9 cellular contexts compared by ENCODE assay signal in the genomic region with DNA sequence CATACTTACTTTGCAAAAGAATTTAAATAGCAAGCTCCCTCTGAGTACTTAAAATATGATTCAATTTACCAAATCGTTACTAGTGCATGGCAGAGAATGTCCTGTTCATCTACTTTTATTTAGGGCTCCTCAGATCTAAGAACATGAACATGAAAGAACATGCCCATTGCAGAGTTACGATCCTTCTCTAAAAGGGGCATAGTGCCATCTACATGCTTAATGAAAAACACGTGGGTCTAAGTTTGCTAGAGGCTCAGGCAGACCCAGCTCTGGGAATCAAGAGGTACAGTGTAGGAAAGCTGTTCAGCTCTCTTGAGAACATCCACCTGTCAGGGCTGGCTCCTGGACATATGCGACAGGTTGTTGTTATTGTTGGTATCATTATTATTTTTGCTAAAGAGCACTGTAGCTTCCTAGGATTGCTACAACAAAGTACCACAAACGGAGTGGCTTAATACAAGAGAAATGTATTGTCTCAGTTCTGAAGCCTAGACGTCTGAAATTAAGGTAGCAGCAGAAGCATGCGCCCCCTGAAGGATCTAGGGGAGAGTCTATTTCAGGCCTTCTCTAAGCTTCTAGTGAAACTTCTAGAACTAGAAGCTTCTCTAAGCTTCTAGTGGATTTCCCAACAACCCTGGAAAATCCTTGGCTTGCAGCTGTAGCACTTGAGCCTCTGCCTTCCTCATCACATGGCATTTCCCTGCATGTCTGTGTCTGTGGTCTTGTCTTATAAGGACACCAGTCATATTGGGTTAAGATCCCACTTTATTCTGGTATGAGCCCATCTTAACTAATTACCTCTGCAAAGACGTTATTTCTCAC.
A peak's percentile ranks its signal among the peaks of the same experiment; 100 is the strongest.
DNase-seq lines count a peak whose midpoint lies in the region; ATAC-seq, FAIRE-seq and TF ChIP-seq lines count a peak whose summit lies in the region.
"Had no signal": no experiment of that assay in that cellular context is flagged by ENCODE, and none has a peak within 500 bp of the region (broad histone marks: within the 10 kb centered on the region; RNA-seq: fewer than 3 reads in every experiment).

No MANE protein-coding gene starts in this region.

- no peak overlapping the region for H3K4me3 Mint-ChIP-seq in naive B cell
- H3K4me3 Mint-ChIP-seq: activated naive CD4-positive, alpha-beta T cell treated with anti-CD3 and anti-CD28 coated beads, Interleukin-2, amount 10 ng/mL, durations not matched to agents 7 days and 5 days had no signal

- H3K9me3 Mint-ChIP-seq in naive B cell, result no peaks in the 10 kb centered on the region
- H3K9me3 Mint-ChIP-seq: activated naive CD4-positive, alpha-beta T cell treated with anti-CD3 and anti-CD28 coated beads, Interleukin-2, amount 10 ng/mL, durations not matched to agents 7 days and 5 days had no signal

- no peaks in the 10 kb centered on the region for H4K20me1 ChIP-seq in GM12878 (ENCODE audit: control insufficient read depth, insufficient read depth)

- WGBS in GM12878 (ENCODE audit: insufficient coverage, insufficient replicate concordance, low lambda C conversion rate, missing lambda C conversion rate), result 37% methylated on average over 8 of the region's 8 CpGs
- WGBS in transverse colon (ENCODE audit: low coverage in 1 of 2), 2 donors, result 41 to 61% methylated on average over 4 to 8 of the region's 8 CpGs

- no peak overlapping the region for H3K4me2 ChIP-seq in GM12878 (ENCODE audit: control insufficient read depth, insufficient read depth)

- in situ Hi-C loops in GM12878 (cut with MboI), result no loop called here
- in situ Hi-C loops in transverse colon (cut with MboI; ENCODE audit: low pct_ligation_motif_present in 1 of 4, low pct_unique_long_range_greater_than_20kb in 1 of 4, low sequenced_read_pairs in 3 of 4), result no loop called here
- in situ Hi-C loops in G401 (cut with HindIII; ENCODE audit: low sequenced_read_pairs), result no loop called here

- H3K27me3 Mint-ChIP-seq in naive B cell, result peaks cover 0 to 8% (median 0%) of the 10 kb centered on the region in 3 donors

- TF ChIP-seq CTCF in GM12878 (IDR thresholded peaks at IDR 0.05 in 2 of 3, conservative IDR thresholded peaks at IDR 0.05 in 1 of 3; ENCODE audit: control insufficient read depth in 2 of 3, extremely low read depth in 1 of 3, insufficient read depth in 1 of 3, low read depth in 3 of 3, low read length in 3 of 3) (peak in 2 of 3 experiments; percentile 1 to 14; a peak in 1 of 6 replicates), transverse colon (IDR thresholded peaks at IDR 0.05) (no peak)

- BruUV-seq in GM12878 (replicated peaks; lab: Mats Ljungman, UMichigan), result no TSS peak

- peak; percentile 68 for ATAC-seq in GM18498 (IDR thresholded peaks at IDR 0.05; ENCODE audit: unreplicated experiment)
- ATAC-seq in GM12878, result peak; percentile 45
- peak; percentile 28 to 35 for ATAC-seq in naive B cell (ENCODE audit: low read depth in 2 of 2)

- RAD21 ChIA-PET in GM12878 (lab: Charles Lee; ENCODE audit: unreplicated experiment), result no interaction called here

- H3K4me3 ChIP-seq in GM12878, result no peak overlapping the region
- H3K4me3 ChIP-seq in transverse colon, result no peak overlapping the region

- SMC1A ChIA-PET in GM12878 (lab: Charles Lee; ENCODE audit: uncharacterized antibody, unreplicated experiment), result interaction anchor here (1.0 kb wide), 1 partner anchor 16 kb away, joined by 3 read pairs; no protein-coding TSS in a partner anchor

- H3K36me3 Mint-ChIP-seq in naive B cell, result no peaks in the 10 kb centered on the region
- H3K36me3 Mint-ChIP-seq: activated naive CD4-positive, alpha-beta T cell treated with anti-CD3 and anti-CD28 coated beads, Interleukin-2, amount 10 ng/mL, durations not matched to agents 7 days and 5 days had no signal

- no peaks in the 10 kb centered on the region for H3K27me3 ChIP-seq in GM12878 (replicated peaks in 1 of 2; ENCODE audit: control insufficient read depth in 2 of 2, insufficient read depth in 2 of 2, low read length in 1 of 2)
- no peaks in the 10 kb centered on the region for H3K27me3 ChIP-seq in transverse colon

- peak; percentile 55 for DNase-seq in NCI-H1092 (lab: John Stamatoyannopoulos, UW)
- no peak for DNase-seq in GM12878 (ENCODE audit: low read depth, low spot score)
- DNase-seq in naive B cell, result no peak
- DNase-seq in transverse colon, result no peak
- DNase-seq in HuH-7 (ENCODE audit: low spot score), result no peak
- no peak for DNase-seq in G401 (ENCODE audit: low spot score)
- DNase-seq in cerebellum (ENCODE audit: low spot score), result no peak
- DNase-seq: activated naive CD4-positive, alpha-beta T cell treated with anti-CD3 and anti-CD28 coated beads, Interleukin-2, amount 10 ng/mL, durations not matched to agents 7 days and 5 days had no signal

- POLR2A ChIA-PET in GM12878 (lab: Charles Lee), result no interaction called here

- intact Hi-C loops in GM12878 (cut with micrococcal nuclease; ENCODE audit: unreplicated experiment), result no loop called here
- intact Hi-C loops in transverse colon (cut with DNase I; ENCODE audit: low total_unique reads), result no loop called here

- no peak for TF ChIP-seq POLR2A in GM12878 (IDR thresholded peaks at IDR 0.05; ENCODE audit: low read depth, low read length)
- no peak for TF ChIP-seq POLR2A in transverse colon (IDR thresholded peaks at IDR 0.05)

- H2AFZ ChIP-seq in GM12878 (ENCODE audit: control insufficient read depth, low read depth, low read length), result no peak overlapping the region

- peak; percentile 52 for FAIRE-seq in GM12878 (lab: Jason Lieb, UNC)

- TF ChIP-seq RAD21 in GM12878 (IDR thresholded peaks at IDR 0.05; ENCODE audit: insufficient read depth, low read depth, low read length), result peak; percentile 57

- TF ChIP-seq EP300 in GM12878 (IDR thresholded peaks at IDR 0.05; ENCODE audit: borderline replicate concordance in 1 of 2, control insufficient read depth in 1 of 2, low read depth in 2 of 2, low read length in 2 of 2) (no peak), transverse colon (IDR thresholded peaks at IDR 0.05; ENCODE audit: low read depth) (no peak)

- H3K9me3 ChIP-seq in GM12878 (replicated peaks; ENCODE audit: control insufficient read depth, insufficient read depth, low read length) (no peaks in the 10 kb centered on the region), transverse colon (no peaks in the 10 kb centered on the region)

- no peaks in the 10 kb centered on the region for H3K79me2 ChIP-seq in GM12878 (ENCODE audit: control insufficient read depth, insufficient read depth, low read length)

- CTCF ChIA-PET in GM12878 (lab: Yijun Ruan, JAX), result interaction anchor here (1.8 kb wide), 1 partner anchor 16 kb away, joined by 6 read pairs; no protein-coding TSS in a partner anchor

- peaks cover 0 to 4% (median 0%) of the 10 kb centered on the region in 3 donors for H3K4me1 Mint-ChIP-seq in naive B cell

- H3K9ac ChIP-seq in GM12878 (ENCODE audit: control insufficient read depth, insufficient read depth, low read length), result no peak overlapping the region

- no peaks in the 10 kb centered on the region for H3K4me1 ChIP-seq in GM12878 (ENCODE audit: control insufficient read depth, insufficient read depth, low read length)
- H3K4me1 ChIP-seq in transverse colon, result peaks cover 0 to 23% (median 6%) of the 10 kb centered on the region in 4 donors

- H3K27ac Mint-ChIP-seq in naive B cell, result peak overlapping the region in 1 of 6 donors; percentile 9
- H3K27ac Mint-ChIP-seq: activated naive CD4-positive, alpha-beta T cell treated with anti-CD3 and anti-CD28 coated beads, Interleukin-2, amount 10 ng/mL, durations not matched to agents 7 days and 5 days had no signal

- no peaks in the 10 kb centered on the region for H3K36me3 ChIP-seq in GM12878 (ENCODE audit: control insufficient read depth in 2 of 2, insufficient read depth in 2 of 2, low read length in 1 of 2)
- H3K36me3 ChIP-seq in transverse colon, result no peaks in the 10 kb centered on the region

- H3K27ac ChIP-seq in GM12878 (ENCODE audit: control insufficient read depth, insufficient read depth) (no peak overlapping the region), transverse colon (no peak overlapping the region)

TF ChIP-seq in GM12878, 131 proteins besides CTCF, POLR2A, EP300 and RAD21 (continues in another document):
- TF ChIP-seq, protein P1, sequence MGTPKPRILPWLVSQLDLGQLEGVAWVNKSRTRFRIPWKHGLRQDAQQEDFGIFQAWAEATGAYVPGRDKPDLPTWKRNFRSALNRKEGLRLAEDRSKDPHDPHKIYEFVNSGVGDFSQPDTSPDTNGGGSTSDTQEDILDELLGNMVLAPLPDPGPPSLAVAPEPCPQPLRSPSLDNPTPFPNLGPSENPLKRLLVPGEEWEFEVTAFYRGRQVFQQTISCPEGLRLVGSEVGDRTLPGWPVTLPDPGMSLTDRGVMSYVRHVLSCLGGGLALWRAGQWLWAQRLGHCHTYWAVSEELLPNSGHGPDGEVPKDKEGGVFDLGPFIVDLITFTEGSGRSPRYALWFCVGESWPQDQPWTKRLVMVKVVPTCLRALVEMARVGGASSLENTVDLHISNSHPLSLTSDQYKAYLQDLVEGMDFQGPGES (IDR thresholded peaks at IDR 0.05), result no peak
- no peak for TF ChIP-seq ESRRA (IDR thresholded peaks at IDR 0.05; ENCODE audit: low read length)
- TF ChIP-seq, protein P2, sequence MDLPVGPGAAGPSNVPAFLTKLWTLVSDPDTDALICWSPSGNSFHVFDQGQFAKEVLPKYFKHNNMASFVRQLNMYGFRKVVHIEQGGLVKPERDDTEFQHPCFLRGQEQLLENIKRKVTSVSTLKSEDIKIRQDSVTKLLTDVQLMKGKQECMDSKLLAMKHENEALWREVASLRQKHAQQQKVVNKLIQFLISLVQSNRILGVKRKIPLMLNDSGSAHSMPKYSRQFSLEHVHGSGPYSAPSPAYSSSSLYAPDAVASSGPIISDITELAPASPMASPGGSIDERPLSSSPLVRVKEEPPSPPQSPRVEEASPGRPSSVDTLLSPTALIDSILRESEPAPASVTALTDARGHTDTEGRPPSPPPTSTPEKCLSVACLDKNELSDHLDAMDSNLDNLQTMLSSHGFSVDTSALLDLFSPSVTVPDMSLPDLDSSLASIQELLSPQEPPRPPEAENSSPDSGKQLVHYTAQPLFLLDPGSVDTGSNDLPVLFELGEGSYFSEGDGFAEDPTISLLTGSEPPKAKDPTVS (IDR thresholded peaks at IDR 0.05; ENCODE audit: low read depth, low read length), result no peak
- no peak for TF ChIP-seq SIN3A (IDR thresholded peaks at IDR 0.05; ENCODE audit: low read depth, low read length)
- TF ChIP-seq, protein P3, sequence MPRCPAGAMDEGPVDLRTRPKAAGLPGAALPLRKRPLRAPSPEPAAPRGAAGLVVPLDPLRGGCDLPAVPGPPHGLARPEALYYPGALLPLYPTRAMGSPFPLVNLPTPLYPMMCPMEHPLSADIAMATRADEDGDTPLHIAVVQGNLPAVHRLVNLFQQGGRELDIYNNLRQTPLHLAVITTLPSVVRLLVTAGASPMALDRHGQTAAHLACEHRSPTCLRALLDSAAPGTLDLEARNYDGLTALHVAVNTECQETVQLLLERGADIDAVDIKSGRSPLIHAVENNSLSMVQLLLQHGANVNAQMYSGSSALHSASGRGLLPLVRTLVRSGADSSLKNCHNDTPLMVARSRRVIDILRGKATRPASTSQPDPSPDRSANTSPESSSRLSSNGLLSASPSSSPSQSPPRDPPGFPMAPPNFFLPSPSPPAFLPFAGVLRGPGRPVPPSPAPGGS (IDR thresholded peaks at IDR 0.05; ENCODE audit: borderline replicate concordance, insufficient read depth, low read depth, low read length, poor library complexity, severe bottlenecking), result no peak
- TF ChIP-seq MEF2A (IDR thresholded peaks at IDR 0.05; ENCODE audit: insufficient read depth, low read depth, low read length), result no peak

Comparison
In these comparisons a context has a peak if more than half of its experiments do, and no peak if none do; other contexts are left out.
1. CTCF ChIP-seq: peak in GM12878 (2 of 3); none in transverse colon (0 of 5).
2. Peak in every context shown above with its lines, with median percentiles within 50 percentile points of each other: ATAC-seq.